In the genomic region with DNA sequence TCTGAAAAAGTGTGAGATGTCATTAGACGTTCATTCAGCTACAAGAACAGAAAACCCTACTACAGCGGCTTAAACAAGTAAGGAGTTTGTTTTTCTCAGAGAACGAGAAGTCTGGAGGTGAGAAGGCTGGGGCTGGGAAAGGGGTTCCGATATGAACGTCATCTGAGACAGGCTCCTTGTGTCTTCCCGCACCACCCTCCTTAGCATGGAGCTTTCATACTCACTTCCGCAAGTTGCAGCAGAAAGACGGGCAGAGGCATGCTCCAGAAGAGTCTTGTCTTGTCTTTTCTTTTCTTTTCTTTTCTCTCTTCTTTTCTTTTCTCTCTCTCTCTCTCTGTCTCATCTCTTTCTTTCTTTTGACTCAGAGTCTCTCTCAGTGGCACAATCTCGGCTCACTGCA, we compare ENCODE assay signal across 1 cellular context.
TF ChIP-seq lines count a peak whose summit lies in the region.

No MANE protein-coding gene starts in this region.

TF ChIP-seq in GM23338, 12 proteins besides CTCF, POLR2A, EP300 and RAD21:
- TF ChIP-seq, protein P1, sequence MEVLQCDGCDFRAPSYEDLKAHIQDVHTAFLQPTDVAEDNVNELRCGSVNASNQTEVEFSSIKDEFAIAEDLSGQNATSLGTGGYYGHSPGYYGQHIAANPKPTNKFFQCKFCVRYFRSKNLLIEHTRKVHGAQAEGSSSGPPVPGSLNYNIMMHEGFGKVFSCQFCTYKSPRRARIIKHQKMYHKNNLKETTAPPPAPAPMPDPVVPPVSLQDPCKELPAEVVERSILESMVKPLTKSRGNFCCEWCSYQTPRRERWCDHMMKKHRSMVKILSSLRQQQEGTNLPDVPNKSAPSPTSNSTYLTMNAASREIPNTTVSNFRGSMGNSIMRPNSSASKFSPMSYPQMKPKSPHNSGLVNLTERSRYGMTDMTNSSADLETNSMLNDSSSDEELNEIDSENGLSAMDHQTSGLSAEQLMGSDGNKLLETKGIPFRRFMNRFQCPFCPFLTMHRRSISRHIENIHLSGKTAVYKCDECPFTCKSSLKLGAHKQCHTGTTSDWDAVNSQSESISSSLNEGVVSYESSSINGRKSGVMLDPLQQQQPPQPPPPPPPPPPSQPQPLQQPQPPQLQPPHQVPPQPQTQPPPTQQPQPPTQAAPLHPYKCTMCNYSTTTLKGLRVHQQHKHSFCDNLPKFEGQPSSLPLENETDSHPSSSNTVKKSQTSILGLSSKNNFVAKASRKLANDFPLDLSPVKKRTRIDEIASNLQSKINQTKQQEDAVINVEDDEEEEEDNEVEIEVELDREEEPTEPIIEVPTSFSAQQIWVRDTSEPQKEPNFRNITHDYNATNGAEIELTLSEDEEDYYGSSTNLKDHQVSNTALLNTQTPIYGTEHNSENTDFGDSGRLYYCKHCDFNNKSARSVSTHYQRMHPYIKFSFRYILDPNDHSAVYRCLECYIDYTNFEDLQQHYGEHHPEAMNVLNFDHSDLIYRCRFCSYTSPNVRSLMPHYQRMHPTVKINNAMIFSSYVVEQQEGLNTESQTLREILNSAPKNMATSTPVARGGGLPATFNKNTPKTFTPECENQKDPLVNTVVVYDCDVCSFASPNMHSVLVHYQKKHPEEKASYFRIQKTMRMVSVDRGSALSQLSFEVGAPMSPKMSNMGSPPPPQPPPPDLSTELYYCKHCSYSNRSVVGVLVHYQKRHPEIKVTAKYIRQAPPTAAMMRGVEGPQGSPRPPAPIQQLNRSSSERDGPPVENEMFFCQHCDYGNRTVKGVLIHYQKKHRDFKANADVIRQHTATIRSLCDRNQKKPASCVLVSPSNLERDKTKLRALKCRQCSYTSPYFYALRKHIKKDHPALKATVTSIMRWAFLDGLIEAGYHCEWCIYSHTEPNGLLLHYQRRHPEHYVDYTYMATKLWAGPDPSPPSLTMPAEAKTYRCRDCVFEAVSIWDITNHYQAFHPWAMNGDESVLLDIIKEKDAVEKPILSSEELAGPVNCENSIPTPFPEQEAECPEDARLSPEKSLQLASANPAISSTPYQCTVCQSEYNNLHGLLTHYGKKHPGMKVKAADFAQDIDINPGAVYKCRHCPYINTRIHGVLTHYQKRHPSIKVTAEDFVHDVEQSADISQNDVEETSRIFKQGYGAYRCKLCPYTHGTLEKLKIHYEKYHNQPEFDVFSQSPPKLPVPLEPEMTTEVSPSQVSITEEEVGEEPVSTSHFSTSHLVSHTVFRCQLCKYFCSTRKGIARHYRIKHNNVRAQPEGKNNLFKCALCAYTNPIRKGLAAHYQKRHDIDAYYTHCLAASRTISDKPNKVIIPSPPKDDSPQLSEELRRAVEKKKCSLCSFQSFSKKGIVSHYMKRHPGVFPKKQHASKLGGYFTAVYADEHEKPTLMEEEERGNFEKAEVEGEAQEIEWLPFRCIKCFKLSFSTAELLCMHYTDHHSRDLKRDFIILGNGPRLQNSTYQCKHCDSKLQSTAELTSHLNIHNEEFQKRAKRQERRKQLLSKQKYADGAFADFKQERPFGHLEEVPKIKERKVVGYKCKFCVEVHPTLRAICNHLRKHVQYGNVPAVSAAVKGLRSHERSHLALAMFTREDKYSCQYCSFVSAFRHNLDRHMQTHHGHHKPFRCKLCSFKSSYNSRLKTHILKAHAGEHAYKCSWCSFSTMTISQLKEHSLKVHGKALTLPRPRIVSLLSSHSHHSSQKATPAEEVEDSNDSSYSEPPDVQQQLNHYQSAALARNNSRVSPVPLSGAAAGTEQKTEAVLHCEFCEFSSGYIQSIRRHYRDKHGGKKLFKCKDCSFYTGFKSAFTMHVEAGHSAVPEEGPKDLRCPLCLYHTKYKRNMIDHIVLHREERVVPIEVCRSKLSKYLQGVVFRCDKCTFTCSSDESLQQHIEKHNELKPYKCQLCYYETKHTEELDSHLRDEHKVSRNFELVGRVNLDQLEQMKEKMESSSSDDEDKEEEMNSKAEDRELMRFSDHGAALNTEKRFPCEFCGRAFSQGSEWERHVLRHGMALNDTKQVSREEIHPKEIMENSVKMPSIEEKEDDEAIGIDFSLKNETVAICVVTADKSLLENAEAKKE (CRISPR knock-in tag; IDR thresholded peaks at IDR 0.05): no peak
TF ChIP-seq in GM23338: peak in this region for 0.
